Comparison of ENCODE assay signal across 8 cellular contexts in genomic region chr15:78072080-78072892, GRCh38. TPM values are rescaled to one million over a fixed set of nuclear protein-coding genes. Genes with fewer than 3 reads are reported as not detected.
A peak's percentile ranks its signal among the peaks of the same experiment; 100 is the strongest.
DNase-seq lines count a peak whose midpoint lies in the region; ATAC-seq, FAIRE-seq and TF ChIP-seq lines count a peak whose summit lies in the region.

No MANE protein-coding gene starts in this region.

- no peak overlapping the region for H3K9ac ChIP-seq in GM12878 (ENCODE audit: control insufficient read depth, insufficient read depth, low read length)

- ATAC-seq in GM12878, result no peak
- ATAC-seq in left lung, result peak; percentile 15
- ATAC-seq in GM18867 (IDR thresholded peaks at IDR 0.05; ENCODE audit: unreplicated experiment), result no peak

- peaks cover 49% of the 10 kb centered on the region for H3K4me1 Mint-ChIP-seq in activated CD4-positive, alpha-beta T cell treated with anti-CD3 and anti-CD28 coated beads, Interleukin-2, amount 10 ng/mL, durations not matched to agents 7 days and 5 days

- peaks cover 30% of the 10 kb centered on the region for H3K36me3 Mint-ChIP-seq in activated CD4-positive, alpha-beta T cell treated with anti-CD3 and anti-CD28 coated beads, Interleukin-2, amount 10 ng/mL, durations not matched to agents 7 days and 5 days (ENCODE audit: low read depth)

- no peaks in the 10 kb centered on the region for H3K9me3 Mint-ChIP-seq in activated CD4-positive, alpha-beta T cell treated with anti-CD3 and anti-CD28 coated beads, Interleukin-2, amount 10 ng/mL, durations not matched to agents 7 days and 5 days

- H3K36me3 ChIP-seq in GM12878 (ENCODE audit: control insufficient read depth in 2 of 2, insufficient read depth in 2 of 2, low read length in 1 of 2) (0 out of 4 replicates have a peak, but pooled peaks cover 0 to 3% of the 10 kb centered on the region in 2 experiments), left lung (no peaks in the 10 kb centered on the region), thymus (ENCODE audit: control insufficient read depth, insufficient read depth) (no peaks in the 10 kb centered on the region)

- peak overlapping the region; percentile 88 for H3K27ac Mint-ChIP-seq in activated CD4-positive, alpha-beta T cell treated with anti-CD3 and anti-CD28 coated beads, Interleukin-2, amount 10 ng/mL, durations not matched to agents 7 days and 5 days

- H3K79me2 ChIP-seq in GM12878 (ENCODE audit: control insufficient read depth, insufficient read depth, low read length), result peaks cover 72% of the 10 kb centered on the region

- WGBS in GM12878 (ENCODE audit: insufficient coverage, insufficient replicate concordance, low lambda C conversion rate, missing lambda C conversion rate), result 70% methylated on average over 9 of the region's 9 CpGs
- 72% methylated on average over 9 of the region's 9 CpGs for WGBS in thymus

- FAIRE-seq in GM12878 (lab: Jason Lieb, UNC), result no peak

- H3K27me3 Mint-ChIP-seq in activated CD4-positive, alpha-beta T cell treated with anti-CD3 and anti-CD28 coated beads, Interleukin-2, amount 10 ng/mL, durations not matched to agents 7 days and 5 days, result no peaks in the 10 kb centered on the region

- SMC1A ChIA-PET in GM12878 (lab: Charles Lee; ENCODE audit: uncharacterized antibody, unreplicated experiment), result interaction anchor here (0.9 to 12.0 kb wide), 13 partner anchors 10 to 104 kb away, joined by 3 to 305 read pairs (median 8); partner anchors contain the start of gene CIB2

- H3K27me3 ChIP-seq in GM12878 (replicated peaks in 1 of 2; ENCODE audit: control insufficient read depth in 2 of 2, insufficient read depth in 2 of 2, low read length in 1 of 2) (no peaks in the 10 kb centered on the region), left lung (no peaks in the 10 kb centered on the region), thymus (ENCODE audit: control insufficient read depth, insufficient read depth) (no peaks in the 10 kb centered on the region)

- H3K4me2 ChIP-seq in GM12878 (ENCODE audit: control insufficient read depth, insufficient read depth), result peak overlapping the region; percentile 20; the same call in 1 of the 2 replicates

- no peaks in the 10 kb centered on the region for H3K9me3 ChIP-seq in GM12878 (replicated peaks; ENCODE audit: control insufficient read depth, insufficient read depth, low read length)
- H3K9me3 ChIP-seq in left lung, result no peaks in the 10 kb centered on the region
- H3K9me3 ChIP-seq in thymus (ENCODE audit: control insufficient read depth), result no peaks in the 10 kb centered on the region

- peaks cover 42% of the 10 kb centered on the region for H3K4me1 ChIP-seq in GM12878 (ENCODE audit: control insufficient read depth, insufficient read depth, low read length)
- H3K4me1 ChIP-seq in left lung, result peaks cover 48 to 93% of the 10 kb centered on the region in 2 donors
- H3K4me1 ChIP-seq in thymus (ENCODE audit: control insufficient read depth, insufficient read depth, low read length), result peaks cover 43% of the 10 kb centered on the region

- in situ Hi-C loops in GM12878 (cut with MboI) (no loop called here), GM13977 (cut with MboI; ENCODE audit: low pct_unique_long_range_greater_than_20kb, low sequenced_read_pairs, unreplicated experiment) (no loop called here)

- peak overlapping the region; percentile 58 for H3K4me3 Mint-ChIP-seq in activated CD4-positive, alpha-beta T cell treated with anti-CD3 and anti-CD28 coated beads, Interleukin-2, amount 10 ng/mL, durations not matched to agents 7 days and 5 days

- H2AFZ ChIP-seq in GM12878 (ENCODE audit: control insufficient read depth, low read depth, low read length), result no peak overlapping the region

- POLR2A ChIA-PET in activated CD4-positive, alpha-beta T cell treated with anti-CD3 and anti-CD28 coated beads, Interleukin-2, amount 10 ng/mL, durations not matched to agents 7 days and 5 days (lab: Charles Lee), result no interaction called here
- POLR2A ChIA-PET in GM12878 (lab: Charles Lee), result interaction anchor here (1.5 to 2.5 kb wide), 4 partner anchors 10 to 31 kb away, joined by 3 to 12 read pairs (median 8); no protein-coding TSS in a partner anchor

- DNase-seq in activated CD4-positive, alpha-beta T cell treated with anti-CD3 and anti-CD28 coated beads, Interleukin-2, amount 10 ng/mL, durations not matched to agents 7 days and 5 days, result peak; percentile 25
- no peak for DNase-seq in activated CD4-positive, alpha-beta T cell treated with anti-CD3 and anti-CD28 coated beads, Interleukin-2, amount 50 U/mL, for 1 hour
- DNase-seq in GM12878 (ENCODE audit: low read depth, low spot score), result no peak
- DNase-seq in left lung, result peak in 1 of 2 donors; percentile 60
- no peak for DNase-seq in OCI-M1 (lab: John Stamatoyannopoulos, UW)
- no peak for DNase-seq in GM13977 (ENCODE audit: low spot score)

- no peaks in the 10 kb centered on the region for H4K20me1 ChIP-seq in GM12878 (ENCODE audit: control insufficient read depth, insufficient read depth)

- TF ChIP-seq EP300 in GM12878 (IDR thresholded peaks at IDR 0.05; ENCODE audit: borderline replicate concordance in 1 of 2, control insufficient read depth in 1 of 2, low read depth in 2 of 2, low read length in 2 of 2), result no peak

- RAD21 ChIA-PET in GM12878 (lab: Charles Lee; ENCODE audit: unreplicated experiment), result interaction anchor here (0.8 to 9.2 kb wide), 7 partner anchors 10 to 65 kb away, joined by 3 to 170 read pairs (median 4); no protein-coding TSS in a partner anchor

- CTCF ChIA-PET in activated CD4-positive, alpha-beta T cell treated with anti-CD3 and anti-CD28 coated beads, Interleukin-2, amount 10 ng/mL, durations not matched to agents 7 days and 5 days (lab: Charles Lee), result interaction anchor here (0.9 to 9.0 kb wide), 9 partner anchors 10 to 166 kb away, joined by 3 to 73 read pairs (median 5); partner anchors contain the start of gene SH2D7
- CTCF ChIA-PET in GM12878 (lab: Yijun Ruan, JAX), result interaction anchor here (0.7 to 13.4 kb wide), 12 partner anchors 12 to 162 kb away, joined by 3 to 191 read pairs (median 6); no protein-coding TSS in a partner anchor

- no TSS peak for BruUV-seq in GM12878 (replicated peaks; lab: Mats Ljungman, UMichigan)

- H3K4me3 ChIP-seq in GM12878, result no peak overlapping the region
- no peak overlapping the region for H3K4me3 ChIP-seq in left lung
- no peak overlapping the region for H3K4me3 ChIP-seq in thymus (ENCODE audit: low read length)

- TF ChIP-seq CTCF in GM12878 (IDR thresholded peaks at IDR 0.05 in 2 of 3, conservative IDR thresholded peaks at IDR 0.05 in 1 of 3; ENCODE audit: control insufficient read depth in 2 of 3, extremely low read depth in 1 of 3, insufficient read depth in 1 of 3, low read depth in 3 of 3, low read length in 3 of 3), result no peak
- TF ChIP-seq CTCF in left lung (IDR thresholded peaks at IDR 0.05), result no peak
- TF ChIP-seq CTCF in GM13977 (IDR thresholded peaks at IDR 0.05; ENCODE audit: extremely low read depth, insufficient read depth, missing control alignments), result no peak

- TF ChIP-seq RAD21 in GM12878 (IDR thresholded peaks at IDR 0.05; ENCODE audit: insufficient read depth, low read depth, low read length), result no peak

- TF ChIP-seq POLR2A in GM12878 (IDR thresholded peaks at IDR 0.05; ENCODE audit: low read depth, low read length), result no peak

- intact Hi-C loops in GM12878 (cut with micrococcal nuclease; ENCODE audit: unreplicated experiment), result no loop called here
- intact Hi-C loops in left lung (cut with DNase I), result no loop called here

- H3K27ac ChIP-seq in GM12878 (ENCODE audit: control insufficient read depth, insufficient read depth), result no peak overlapping the region
- peak overlapping the region; percentile 73 to 76 for H3K27ac ChIP-seq in left lung
- H3K27ac ChIP-seq in thymus (ENCODE audit: low read depth), result peak overlapping the region; percentile 78

RNA-seq across cellular contexts. Expression of gene TBC1D2B, which starts 5.2 kb away (rescaled TPM):
- total RNA-seq in activated CD4-positive, alpha-beta T cell treated with anti-CD3 and anti-CD28 coated beads, Interleukin-2, amount 10 ng/mL, durations not matched to agents 7 days and 5 days, result 10 to 100 TPM; 77.2 to 83.7 TPM
- 172 and 173 TPM in 2 replicates for total RNA-seq in GM12878 (2013; cell fraction: nucleolus; rRNA removed)
- total RNA-seq in GM12878 (2014; rRNA removed), result 18.4 and 21.9 TPM in 2 replicates
- 17.0 and 20.4 TPM in 2 replicates for total RNA-seq in GM12878 (2014; rRNA removed; fragmentation: Illumina TruSeq; extraction: Trizol)
- total RNA-seq in GM12878 (2021), result 27.0 and 28.7 TPM in 2 replicates
- 12.9 TPM for polyA plus RNA-seq in GM12878 (2011; ENCODE audit: low read depth)
- 53.4 and 75.9 TPM in 2 replicates for polyA plus RNA-seq in GM12878 (2011; rRNA removed)
- 38.8 and 40.0 TPM in 2 replicates for polyA plus RNA-seq in GM12878 (2011; cell fraction: cytosol; rRNA removed)
- polyA plus RNA-seq in GM12878 (2011; cell fraction: nucleus; rRNA removed), result 110 and 121 TPM in 2 replicates
- polyA plus RNA-seq in GM12878 (2012), result 17.9 and 21.2 TPM in 2 replicates
- polyA plus RNA-seq in GM12878 (2014; fragmentation: Illumina TruSeq; extraction: Trizol), result 22.7 and 26.1 TPM in 2 replicates
- 1 to 10 TPM; 1.3 to 1.4 TPM for polyA plus RNA-seq in GM12878 (2014; fragmentation: Nextera tagmentation; extraction: Ambion mirVana)
- polyA plus RNA-seq in GM12878 (2014; rRNA removed), result 22.4 and 25.6 TPM in 2 replicates
- polyA plus RNA-seq in GM12878 (2016; fragmentation: Nextera tagmentation; extraction: Ambion mirVana), result 1 to 10 TPM; 2.7 to 8.2 TPM
- 50.3 and 51.8 TPM in 2 replicates for polyA minus RNA-seq in GM12878 (2011; rRNA and poly(A)+ RNA removed)
- polyA minus RNA-seq in GM12878 (2011; cell fraction: cytosol; rRNA and poly(A)+ RNA removed), result 14.4 and 14.8 TPM in 2 replicates
- 35.9 and 50.8 TPM in 2 replicates for polyA minus RNA-seq in GM12878 (2011; cell fraction: nucleus; rRNA and poly(A)+ RNA removed)
- total RNA-seq in left lung, result 10 to 100 TPM; 56.2 to 64.9 TPM
- 20.0 TPM for polyA plus RNA-seq in thymus

RNA-seq across cellular contexts. Expression of gene SH2D7, which starts 20.1 kb away (rescaled TPM):
- not detected for total RNA-seq in activated CD4-positive, alpha-beta T cell treated with anti-CD3 and anti-CD28 coated beads, Interleukin-2, amount 10 ng/mL, durations not matched to agents 7 days and 5 days
- total RNA-seq in GM12878 (2013; cell fraction: nucleolus; rRNA removed), result not detected in 2 replicates
- total RNA-seq in GM12878 (2014; rRNA removed) (0.06 TPM in 1 of 2 replicates, not detected in the other), GM12878 (2014; rRNA removed; fragmentation: Illumina TruSeq; extraction: Trizol) (not detected in 2 replicates), GM12878 (2021) (0.08 TPM in 1 of 2 replicates, not detected in the other), left lung (not detected)
- polyA plus RNA-seq in GM12878 (2011; ENCODE audit: low read depth), result not detected
- polyA plus RNA-seq in GM12878 (2011; rRNA removed) (not detected in 2 replicates), GM12878 (2014; fragmentation: Illumina TruSeq; extraction: Trizol) (0.04 TPM in 1 of 2 replicates, not detected in the other), GM12878 (2014; fragmentation: Nextera tagmentation; extraction: Ambion mirVana) (not detected), GM12878 (2014; rRNA removed) (not detected in 2 replicates), GM12878 (2016; fragmentation: Nextera tagmentation; extraction: Ambion mirVana) (not detected), thymus (0.05 TPM)
- not detected in 2 replicates for polyA plus RNA-seq in GM12878 (2011; cell fraction: cytosol; rRNA removed)
- polyA plus RNA-seq in GM12878 (2011; cell fraction: nucleus; rRNA removed), result not detected in 2 replicates
- not detected in 2 replicates for polyA plus RNA-seq in GM12878 (2012)
- 0.10 and 0.15 TPM in 2 replicates for polyA minus RNA-seq in GM12878 (2011; rRNA and poly(A)+ RNA removed)
- not detected in 2 replicates for polyA minus RNA-seq in GM12878 (2011; cell fraction: cytosol; rRNA and poly(A)+ RNA removed)
- 0.12 TPM in 1 of 2 replicates, not detected in the other for polyA minus RNA-seq in GM12878 (2011; cell fraction: nucleus; rRNA and poly(A)+ RNA removed)

RNA-seq across cellular contexts. Expression of gene CIB2, which starts 59.0 kb away (rescaled TPM):
- total RNA-seq in activated CD4-positive, alpha-beta T cell treated with anti-CD3 and anti-CD28 coated beads, Interleukin-2, amount 10 ng/mL, durations not matched to agents 7 days and 5 days, result under 1 TPM; 0.44 to 0.55 TPM
- 0.69 and 1.5 TPM in 2 replicates for total RNA-seq in GM12878 (2013; cell fraction: nucleolus; rRNA removed)
- total RNA-seq in GM12878 (2014; rRNA removed), result 7.2 and 8.8 TPM in 2 replicates
- 5.9 and 6.8 TPM in 2 replicates for total RNA-seq in GM12878 (2014; rRNA removed; fragmentation: Illumina TruSeq; extraction: Trizol)
- 6.9 and 7.2 TPM in 2 replicates for total RNA-seq in GM12878 (2021)
- polyA plus RNA-seq in GM12878 (2011; ENCODE audit: low read depth), result 2.3 TPM
- 7.4 and 11.7 TPM in 2 replicates for polyA plus RNA-seq in GM12878 (2011; rRNA removed)
- 7.8 and 10.2 TPM in 2 replicates for polyA plus RNA-seq in GM12878 (2011; cell fraction: cytosol; rRNA removed)
- 3.3 and 3.9 TPM in 2 replicates for polyA plus RNA-seq in GM12878 (2011; cell fraction: nucleus; rRNA removed)
- 3.1 and 3.4 TPM in 2 replicates for polyA plus RNA-seq in GM12878 (2012)
- 7.9 and 11.7 TPM in 2 replicates for polyA plus RNA-seq in GM12878 (2014; fragmentation: Illumina TruSeq; extraction: Trizol)
- polyA plus RNA-seq in GM12878 (2014; fragmentation: Nextera tagmentation; extraction: Ambion mirVana), result 1 to 10 TPM in 1 of 2 experiments, under 1 TPM in 1; 0.56 to 1.6 TPM
- 7.2 and 8.2 TPM in 2 replicates for polyA plus RNA-seq in GM12878 (2014; rRNA removed)
- polyA plus RNA-seq in GM12878 (2016; fragmentation: Nextera tagmentation; extraction: Ambion mirVana), result 10 to 100 TPM in 1 of 2 experiments, 1 to 10 TPM in 1; 1.5 to 12.1 TPM
- polyA minus RNA-seq in GM12878 (2011; rRNA and poly(A)+ RNA removed), result 10.4 and 22.3 TPM in 2 replicates
- polyA minus RNA-seq in GM12878 (2011; cell fraction: cytosol; rRNA and poly(A)+ RNA removed), result 2.6 and 3.7 TPM in 2 replicates
- polyA minus RNA-seq in GM12878 (2011; cell fraction: nucleus; rRNA and poly(A)+ RNA removed), result 0.73 and 1.2 TPM in 2 replicates
- total RNA-seq in left lung, result 1 to 10 TPM; 1.3 to 3.5 TPM
- 11.2 TPM for polyA plus RNA-seq in thymus
